16 cellular contexts compared by ENCODE assay signal in the genomic region with DNA sequence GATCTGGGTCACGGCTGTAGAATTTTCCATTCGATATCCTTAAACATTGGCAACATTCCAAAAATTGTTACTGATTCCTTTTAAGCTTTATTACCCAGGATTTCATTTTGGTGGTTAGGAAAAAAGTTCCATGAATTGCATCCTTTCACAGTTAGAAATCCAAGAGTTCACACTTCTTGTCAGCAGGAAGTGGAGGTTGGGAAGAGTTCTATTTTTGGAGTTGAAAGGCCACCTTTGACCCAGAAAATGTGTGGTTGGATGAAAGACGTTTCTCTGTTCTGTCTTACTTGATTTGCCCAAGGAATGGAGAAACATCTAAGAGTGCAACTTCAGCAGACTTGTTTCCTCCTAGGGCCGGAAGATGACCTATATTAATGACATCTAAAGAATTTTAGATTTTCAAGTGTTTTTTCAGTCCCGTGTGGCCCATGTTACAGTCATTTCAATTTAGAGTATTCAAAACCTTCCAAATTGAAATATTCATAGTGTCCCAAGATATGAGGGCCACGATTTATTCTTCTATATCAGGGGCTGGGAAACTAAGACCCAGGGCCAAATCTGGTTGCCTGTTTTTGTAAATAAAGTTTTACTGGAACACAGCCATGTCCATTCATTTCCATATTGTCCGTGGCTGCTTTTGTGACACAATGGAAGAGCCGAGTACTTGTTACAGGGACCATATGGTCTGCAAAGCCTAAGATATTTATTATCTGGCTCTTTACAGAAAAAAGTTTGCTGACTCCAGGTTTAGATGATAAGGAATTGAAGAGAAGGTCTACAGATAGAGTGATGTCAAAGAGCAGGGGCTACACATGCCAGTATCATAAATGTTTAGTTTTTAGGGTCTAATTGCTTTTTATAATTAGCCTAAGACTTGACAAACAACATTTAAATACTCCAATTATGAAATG. TPM values are rescaled to one million over a fixed set of nuclear protein-coding genes. Genes with fewer than 3 reads are reported as not detected.
DNase-seq lines count a peak whose midpoint lies in the region; ATAC-seq and TF ChIP-seq lines count a peak whose summit lies in the region.
"Had no signal": no experiment of that assay in that cellular context is flagged by ENCODE, and none has a peak within 500 bp of the region (broad histone marks: within the 10 kb centered on the region; RNA-seq: fewer than 3 reads in every experiment).

No MANE protein-coding gene starts in this region.

- H3K27me3 Mint-ChIP-seq in CD4-positive, alpha-beta T cell = no peaks in the 10 kb centered on the region
- H3K27me3 Mint-ChIP-seq: activated naive CD8-positive, alpha-beta T cell; memory B cell had no signal

- H3K4me1 ChIP-seq in mesendoderm (ENCODE audit: control insufficient read depth, low read depth, low read length) = peaks cover 5% of the 10 kb centered on the region
- H3K4me1 ChIP-seq: pancreas had no signal

- WGBS in mesendoderm (ENCODE audit: extremely low coverage, insufficient coverage, low lambda C conversion rate) = no CpG with 5 or more reads among the region's 8 CpGs

- H3K27me3 ChIP-seq in brain microvascular endothelial cell (replicated peaks) (no peaks in the 10 kb centered on the region), mesendoderm (ENCODE audit: insufficient read depth, low read length, poor library complexity) (no peaks in the 10 kb centered on the region)
- no peaks in the 10 kb centered on the region for H3K27me3 ChIP-seq in CD4-positive, alpha-beta T cell (ENCODE audit: control insufficient read depth, insufficient read depth, low read length)
- H3K27me3 ChIP-seq: esophagus squamous epithelium, pancreas had no signal

- H2BK15ac ChIP-seq in mesendoderm (replicated peaks; ENCODE audit: low read depth) = no peak overlapping the region

- H3K56ac ChIP-seq in mesendoderm (ENCODE audit: low read length) = no peak overlapping the region

- in situ Hi-C loops in brain microvascular endothelial cell (cut with HindIII; ENCODE audit: low pct_ligation_motif_present, low sequenced_read_pairs) = no loop called here

- no peak overlapping the region for H2BK120ac ChIP-seq in mesendoderm (ENCODE audit: low read depth, low read length)

- H2BK5ac ChIP-seq in mesendoderm (ENCODE audit: low read length) = no peak overlapping the region

- H4K5ac ChIP-seq in mesendoderm (ENCODE audit: low read length) = no peak overlapping the region

- intact Hi-C loops in CD4-positive, alpha-beta T cell (cut with DNase I, micrococcal nuclease) = no loop called here

- DNase-seq in AG09309 (ENCODE audit: low read depth) = peak; percentile 17
- peak; percentile 64 for DNase-seq in HT1080 (ENCODE audit: low read depth)
- peak; percentile 63 for DNase-seq in brain microvascular endothelial cell
- no peak for DNase-seq in mesendoderm
- no peak for DNase-seq in CD4-positive, alpha-beta T cell
- no peak for DNase-seq in NCI-H446 treated with DMSO at 0.1 percent for 48 hours (lab: John Stamatoyannopoulos, UW)
- DNase-seq: activated CD8-positive, alpha-beta memory T cell treated with anti-CD3 and anti-CD28 coated beads, Interleukin-2, amount 50 U/mL, for 4 hours; esophagus squamous epithelium; NCI-H1694; NCI-H748 treated with DMSO at 0.1 percent for 48 hours; pancreas; SHP77 treated with DMSO at 0.1 percent for 48 hours had no signal

- H3K27ac ChIP-seq in brain microvascular endothelial cell (no peak overlapping the region), mesendoderm (ENCODE audit: low read depth, low read length) (peak overlapping the region; percentile 28)
- no peak overlapping the region for H3K27ac ChIP-seq in CD4-positive, alpha-beta T cell (ENCODE audit: low read depth, low read length)
- H3K27ac ChIP-seq: esophagus squamous epithelium, pancreas had no signal

- no peak overlapping the region for H3K27ac Mint-ChIP-seq in CD4-positive, alpha-beta T cell
- H3K27ac Mint-ChIP-seq: activated naive CD8-positive, alpha-beta T cell; memory B cell had no signal

- no peaks in the 10 kb centered on the region for H3K79me2 ChIP-seq in mesendoderm (ENCODE audit: control insufficient read depth, insufficient read depth, low read length)

- no peak overlapping the region for H3K4me2 ChIP-seq in mesendoderm (ENCODE audit: low read length)

- no peak overlapping the region for H3K9ac ChIP-seq in mesendoderm (ENCODE audit: low read length)

- no peak overlapping the region for H3K4me3 Mint-ChIP-seq in CD4-positive, alpha-beta T cell
- H3K4me3 Mint-ChIP-seq: activated naive CD8-positive, alpha-beta T cell; memory B cell had no signal

- H3K9me3 Mint-ChIP-seq in CD4-positive, alpha-beta T cell = no peaks in the 10 kb centered on the region
- H3K9me3 Mint-ChIP-seq: memory B cell had no signal

- CTCF ChIA-PET in CD4-positive, alpha-beta T cell (lab: Charles Lee) = no interaction called here

- H3K4me3 ChIP-seq in AG09309 (ENCODE audit: control insufficient read depth, low read depth, low read length) (no peak overlapping the region), brain microvascular endothelial cell (ENCODE audit: low read depth, low read length) (no peak overlapping the region), mesendoderm (ENCODE audit: low read length) (no peak overlapping the region)
- H3K4me3 ChIP-seq: esophagus squamous epithelium, pancreas had no signal

- no peaks in the 10 kb centered on the region for H3K36me3 Mint-ChIP-seq in CD4-positive, alpha-beta T cell (ENCODE audit: low read depth)

- H3K23ac ChIP-seq in mesendoderm (ENCODE audit: low read length) = no peak overlapping the region

- TF ChIP-seq CTCF in AG09309 (IDR thresholded peaks at IDR 0.05; ENCODE audit: control insufficient read depth, insufficient read depth, low read depth, low read length, missing control alignments) = no peak
- TF ChIP-seq CTCF in brain microvascular endothelial cell (IDR thresholded peaks at IDR 0.05; ENCODE audit: low read depth, low read length, missing control alignments) = no peak
- TF ChIP-seq CTCF in CD4-positive, alpha-beta T cell (IDR thresholded peaks at IDR 0.05) = no peak

- no peaks in the 10 kb centered on the region for H3K4me1 Mint-ChIP-seq in CD4-positive, alpha-beta T cell (ENCODE audit: low read depth)
- H3K4me1 Mint-ChIP-seq: memory B cell had no signal

- H3K18ac ChIP-seq in mesendoderm (ENCODE audit: low read length) = peak overlapping the region; percentile 68

- H3K79me1 ChIP-seq in mesendoderm (ENCODE audit: low read length) = no peaks in the 10 kb centered on the region

- no peaks in the 10 kb centered on the region for H3K36me3 ChIP-seq in brain microvascular endothelial cell (replicated peaks)
- no peaks in the 10 kb centered on the region for H3K36me3 ChIP-seq in mesendoderm (ENCODE audit: control insufficient read depth, insufficient read depth, low read length)
- H3K36me3 ChIP-seq: pancreas had no signal

- H3K4ac ChIP-seq in mesendoderm (ENCODE audit: low read depth, low read length) = no peak overlapping the region

- H2AK5ac ChIP-seq in mesendoderm (ENCODE audit: low read length) = no peak overlapping the region

- H4K8ac ChIP-seq in mesendoderm (ENCODE audit: low read depth, low read length) = no peak overlapping the region

- H3K9me3 ChIP-seq in CD4-positive, alpha-beta T cell (ENCODE audit: control insufficient read depth, low read length) = no peaks in the 10 kb centered on the region
- H3K9me3 ChIP-seq: esophagus squamous epithelium, pancreas had no signal

- ATAC-seq in HG03097 (IDR thresholded peaks at IDR 0.05; ENCODE audit: low FRiP score, unreplicated experiment) (no peak), HG02840 (IDR thresholded peaks at IDR 0.05; ENCODE audit: low FRiP score, unreplicated experiment) (no peak)
- ATAC-seq in CD4-positive, alpha-beta T cell (ENCODE audit: poor library complexity) = no peak

- POLR2A ChIA-PET in CD4-positive, alpha-beta T cell (lab: Charles Lee) = interaction anchor here (0.7 kb wide), 1 partner anchor 51 kb away, joined by 3 read pairs; no protein-coding TSS in a partner anchor

RNA-seq across cellular contexts. Expression of a gene that starts 50.2 kb away (rescaled TPM):
- 2.8 and 3.5 TPM in 2 replicates for total RNA-seq in HT1080 (2014; rRNA removed; shearing (Covaris generic))
- polyA plus RNA-seq in HT1080 (2015; cell fraction: cytosol; rRNA removed) = 2.0 and 2.4 TPM in 2 replicates
- 2.8 and 3.2 TPM in 2 replicates for polyA plus RNA-seq in HT1080 (2015; cell fraction: nucleus; rRNA removed)
- 4.6 TPM for polyA plus RNA-seq in mesendoderm (2013, experiment 1 of 2)
- 4.5 TPM for polyA plus RNA-seq in mesendoderm (2013, experiment 2 of 2)
- 10 to 100 TPM; 21.7 to 22.5 TPM for total RNA-seq in CD4-positive, alpha-beta T cell

Comparison
In these comparisons a context has a peak if more than half of its experiments do, and no peak if none do; other contexts are left out.
1. DNase-seq: peak in AG09309 (single experiment), HT1080 (single experiment) and brain microvascular endothelial cell (single experiment); none in mesendoderm (single experiment), CD4-positive, alpha-beta T cell (0 of 10) and NCI-H446 treated with DMSO at 0.1 percent for 48 hours (single experiment).